ENCODE assay signal across 8 cellular contexts in genomic region chr13:48126944-48127814, GRCh38.
DNase-seq lines count a peak whose midpoint lies in the region; ATAC-seq lines count a peak whose summit lies in the region.

No MANE protein-coding gene starts in this region.

- peaks cover 7 to 8% of the 10 kb centered on the region in 2 donors for H3K4me1 Mint-ChIP-seq in effector memory CD8-positive, alpha-beta T cell (ENCODE audit: low read depth in 2 of 2)

- H3K27me3 Mint-ChIP-seq in effector memory CD8-positive, alpha-beta T cell, result no peaks in the 10 kb centered on the region

- peak overlapping the region in 1 of 2 donors; percentile 18 for H3K4me3 Mint-ChIP-seq in effector memory CD8-positive, alpha-beta T cell

- H3K36me3 Mint-ChIP-seq in effector memory CD8-positive, alpha-beta T cell (ENCODE audit: insufficient read depth), result peaks cover 4% of the 10 kb centered on the region

- peak overlapping the region; percentile 7 for H3K27ac ChIP-seq in substantia nigra (ENCODE audit: low read depth, low read length, poor library complexity, severe bottlenecking)

- peak; percentile 28 for DNase-seq in DMS79 treated with DMSO at 0.1 percent for 48 hours (lab: John Stamatoyannopoulos, UW)
- no peak for DNase-seq in DMS79 (lab: John Stamatoyannopoulos, UW)
- DNase-seq in NCI-H226, result peak; percentile 18
- peak; percentile 20 for DNase-seq in activated CD4-positive, alpha-beta T cell treated with anti-CD3 and anti-CD28 coated beads for 48 hours
- DNase-seq in effector memory CD8-positive, alpha-beta T cell, result peak; percentile 28 to 49 (median 29)
- DNase-seq in medulla oblongata (ENCODE audit: extremely low spot score), result peak; percentile 88
- DNase-seq in substantia nigra (lab: John Stamatoyannopoulos, UW), result peak in 35 of 49 donors; percentile 3 to 75 (median 24)

- peak; percentile 61 for ATAC-seq in HG02870 (IDR thresholded peaks at IDR 0.05; ENCODE audit: unreplicated experiment)
- ATAC-seq in effector memory CD8-positive, alpha-beta T cell (replicated peaks), result peak; percentile 99

- H3K9me3 Mint-ChIP-seq in effector memory CD8-positive, alpha-beta T cell, result no peaks in the 10 kb centered on the region

- H3K27ac Mint-ChIP-seq in effector memory CD8-positive, alpha-beta T cell, result peak overlapping the region; percentile 63 to 83
